31 cellular contexts compared by ENCODE assay signal in genomic region chr4:84995386-84995785, GRCh38. TPM values are rescaled to one million over a fixed set of nuclear protein-coding genes. Genes with fewer than 3 reads are reported as not detected.
DNase-seq lines count a peak whose midpoint lies in the region; ATAC-seq, FAIRE-seq and TF ChIP-seq lines count a peak whose summit lies in the region.
"Had no signal": no experiment of that assay in that cellular context is flagged by ENCODE, and none has a peak within 500 bp of the region (broad histone marks: within the 10 kb centered on the region; RNA-seq: fewer than 3 reads in every experiment).

No MANE protein-coding gene starts in this region.

- H3K36me3 ChIP-seq in GM23248 (ENCODE audit: low read depth) (no peaks in the 10 kb centered on the region), trophoblast cell (ENCODE audit: control insufficient read depth in 1 of 2, insufficient read depth in 2 of 2, low read length in 2 of 2) (no peaks in the 10 kb centered on the region), aorta (ENCODE audit: control insufficient read depth in 1 of 2, insufficient read depth in 2 of 2, low read length in 1 of 2) (no peaks in the 10 kb centered on the region)
- H3K36me3 ChIP-seq: heart right ventricle, left lung, pancreas, right atrium auricular region, spleen, vagina had no signal

- H3K4me1 Mint-ChIP-seq in natural killer cell, result no peaks in the 10 kb centered on the region
- H3K4me1 Mint-ChIP-seq: nephron; stimulated activated naive B cell treated with anti-CD40 and anti-IgM and Interleukin-4, amounts not matched to agents 10 μg/mL and 1 μg/mL and 100 μg/mL, for 72 hours had no signal

- no peaks in the 10 kb centered on the region for H3K79me1 ChIP-seq in trophoblast cell (ENCODE audit: low read length)

- no peak overlapping the region for H3K4me3 Mint-ChIP-seq in natural killer cell
- H3K4me3 Mint-ChIP-seq: nephron; stimulated activated naive B cell treated with anti-CD40 and anti-IgM and Interleukin-4, amounts not matched to agents 10 μg/mL and 1 μg/mL and 100 μg/mL, for 72 hours had no signal

- no peak overlapping the region for H3K18ac ChIP-seq in trophoblast cell (ENCODE audit: low read length)

- H3K9me3 Mint-ChIP-seq in natural killer cell, result peaks cover 12% of the 10 kb centered on the region in 2 donors
- H3K9me3 Mint-ChIP-seq: stimulated activated naive B cell treated with anti-CD40 and anti-IgM and Interleukin-4, amounts not matched to agents 10 μg/mL and 1 μg/mL and 100 μg/mL, for 72 hours had no signal

- no peak overlapping the region for H3K27ac ChIP-seq in GM23248
- H3K27ac ChIP-seq in trophoblast cell (ENCODE audit: low read depth, low read length), result no peak overlapping the region
- H3K27ac ChIP-seq in aorta (ENCODE audit: low read depth in 1 of 2, low read length in 2 of 2), result no peak overlapping the region
- H3K27ac ChIP-seq: C4-2B, foreskin keratinocyte, heart right ventricle, left lung, pancreas, right atrium auricular region, spleen, vagina had no signal

- no peak overlapping the region for H3K4me3 ChIP-seq in GM23248
- H3K4me3 ChIP-seq in choroid plexus epithelial cell (ENCODE audit: low read depth, low read length), result no peak overlapping the region
- no peak overlapping the region for H3K4me3 ChIP-seq in trophoblast cell (ENCODE audit: low read depth, low read length)
- H3K4me3 ChIP-seq in aorta (ENCODE audit: low read length in 2 of 2), result no peak overlapping the region
- H3K4me3 ChIP-seq: heart right ventricle, left lung, pancreas, right atrium auricular region, spleen, vagina had no signal

- H3K79me2 ChIP-seq in GM23248 (ENCODE audit: insufficient read depth) (no peaks in the 10 kb centered on the region), trophoblast cell (ENCODE audit: control insufficient read depth, insufficient read depth, low read length, poor library complexity) (no peaks in the 10 kb centered on the region)

- H3K14ac ChIP-seq in trophoblast cell (ENCODE audit: low read length), result no peak overlapping the region

- ATAC-seq in HG03159 (IDR thresholded peaks at IDR 0.05; ENCODE audit: unreplicated experiment) (no peak), aorta (ENCODE audit: low FRiP score) (no peak), natural killer cell (no peak)
- ATAC-seq: foreskin keratinocyte; heart right ventricle; left lung; pancreas; stimulated activated naive B cell treated with anti-CD40 and anti-IgM and Interleukin-4, amounts not matched to agents 10 μg/mL and 1 μg/mL and 100 μg/mL, for 72 hours had no signal

- H2BK12ac ChIP-seq in trophoblast cell (ENCODE audit: low read length), result no peak overlapping the region

- in situ Hi-C loops in GM23248 (cut with MboI), result no loop called here

- H3K9me3 ChIP-seq in GM23248 (ENCODE audit: low read depth), result no peaks in the 10 kb centered on the region
- H3K9me3 ChIP-seq in trophoblast cell (ENCODE audit: insufficient read depth, low read depth, low read length), result no peaks in the 10 kb centered on the region
- no peaks in the 10 kb centered on the region for H3K9me3 ChIP-seq in aorta (ENCODE audit: control insufficient read depth, low read length)
- H3K9me3 ChIP-seq: left lung, pancreas, right atrium auricular region, vagina had no signal

- no peak overlapping the region for H2AK5ac ChIP-seq in trophoblast cell (ENCODE audit: low read length)

- no peak overlapping the region for H2BK5ac ChIP-seq in trophoblast cell (ENCODE audit: low read depth, low read length, poor library complexity)

- no peak overlapping the region for H4K91ac ChIP-seq in trophoblast cell (ENCODE audit: low read depth, low read length)

- H3K4me1 ChIP-seq in GM23248 (ENCODE audit: insufficient read depth) (no peaks in the 10 kb centered on the region), trophoblast cell (ENCODE audit: control insufficient read depth in 1 of 2, insufficient read depth in 2 of 2, low read length in 2 of 2) (peaks cover 0 to 4% of the 10 kb centered on the region in 2 experiments), aorta (ENCODE audit: control insufficient read depth in 1 of 2, insufficient read depth in 2 of 2, low read length in 2 of 2) (no peaks in the 10 kb centered on the region)
- H3K4me1 ChIP-seq: foreskin keratinocyte, heart right ventricle, left lung, pancreas, right atrium auricular region, spleen, vagina had no signal

- WGBS in GM23248 (ENCODE audit: low coverage in 1 of 2, low lambda C conversion rate in 2 of 2, missing lambda C conversion rate in 2 of 2), 2 experiments, result 79 to 85% methylated on average over 3 of the region's 3 CpGs
- WGBS in trophoblast cell (ENCODE audit: extremely low coverage, insufficient coverage, insufficient read length), result no CpG with 5 or more reads among the region's 3 CpGs
- WGBS in aorta, 2 donors, result 90 to 91% methylated on average over 3 of the region's 3 CpGs

- H3K9me2 ChIP-seq in GM23248 (ENCODE audit: insufficient read depth), result no peaks in the 10 kb centered on the region

- no peak overlapping the region for H4K8ac ChIP-seq in trophoblast cell (ENCODE audit: low read depth, low read length)

- no peak overlapping the region for H2AFZ ChIP-seq in GM23248
- no peak overlapping the region for H2AFZ ChIP-seq in trophoblast cell (ENCODE audit: insufficient read depth, low read length, poor library complexity)

- intact Hi-C loops in aorta (cut with DNase I), result no loop called here
- intact Hi-C loops in natural killer cell (cut with micrococcal nuclease), result no loop called here

- H3F3A ChIP-seq in GM23248 (ENCODE audit: insufficient read depth), result no peaks in the 10 kb centered on the region

- no peak overlapping the region for H3K27ac Mint-ChIP-seq in natural killer cell
- H3K27ac Mint-ChIP-seq: nephron; stimulated activated naive B cell treated with anti-CD40 and anti-IgM and Interleukin-4, amounts not matched to agents 10 μg/mL and 1 μg/mL and 100 μg/mL, for 72 hours had no signal

- H4K12ac ChIP-seq in trophoblast cell (ENCODE audit: low read depth, low read length), result no peak overlapping the region

- no peaks in the 10 kb centered on the region for H3K36me3 Mint-ChIP-seq in natural killer cell
- H3K36me3 Mint-ChIP-seq: stimulated activated naive B cell treated with anti-CD40 and anti-IgM and Interleukin-4, amounts not matched to agents 10 μg/mL and 1 μg/mL and 100 μg/mL, for 72 hours had no signal

- TF ChIP-seq CTCF in choroid plexus epithelial cell (conservative IDR thresholded peaks at IDR 0.05; ENCODE audit: low read depth, low read length), result no peak
- no peak for TF ChIP-seq CTCF in natural killer cell (IDR thresholded peaks at IDR 0.05)

- H3K27me3 ChIP-seq in GM23248 (replicated peaks; ENCODE audit: insufficient read depth), result no peaks in the 10 kb centered on the region
- no peaks in the 10 kb centered on the region for H3K27me3 ChIP-seq in trophoblast cell (ENCODE audit: insufficient read depth, low read length)
- H3K27me3 ChIP-seq in aorta (ENCODE audit: control insufficient read depth in 1 of 2, insufficient read depth in 2 of 2, low read length in 1 of 2), result no peaks in the 10 kb centered on the region
- H3K27me3 ChIP-seq: foreskin keratinocyte, heart right ventricle, left lung, pancreas, right atrium auricular region, spleen, vagina had no signal

- DNase-seq in GM23248 (peak; percentile 5), RCC 7860 (ENCODE audit: low spot score) (peak; percentile 74), choroid plexus epithelial cell (ENCODE audit: low read depth) (peak; percentile 23), trophoblast cell (peak; percentile 80 to 95), aorta (no peak), dermis blood vessel endothelial cell (no peak), natural killer cell (no peak)
- DNase-seq: activated CD4-positive, alpha-beta T cell treated with anti-CD3 and anti-CD28 coated beads for 4 hours; activated CD8-positive, alpha-beta memory T cell treated with anti-CD3 and anti-CD28 coated beads for 24 hours; activated naive CD4-positive, alpha-beta T cell treated with Interleukin-2 at 50 U/mL for 16 hours; activated T-cell treated with anti-CD3 and anti-CD28 coated beads, Interleukin-2, amount 50 U/mL, for 1 hour; amygdala; effector CD4-positive, alpha-beta T cell; erythroblast; foreskin keratinocyte; heart right ventricle; Karpas-422; left lung; NCI-H1694; NCI-H524 treated with DMSO at 0.1 percent for 48 hours; pancreas; RPMI8226; spleen; stimulated activated CD4-positive, alpha-beta T cell treated with anti-CD3 and anti-CD28 coated beads, Interleukin-4, amount 100 ng/mL, for 24 hours; stimulated activated naive B cell treated with anti-CD40 and anti-IgM and Interleukin-4, amounts not matched to agents 10 μg/mL and 1 μg/mL and 100 μg/mL, for 72 hours; T-helper 2 cell had no signal

- H3K23ac ChIP-seq in trophoblast cell (ENCODE audit: low read length), result no peak overlapping the region

- no peak overlapping the region for H3K4ac ChIP-seq in trophoblast cell (ENCODE audit: low read depth, low read length)

- no peak overlapping the region for H3K4me2 ChIP-seq in GM23248 (ENCODE audit: unreplicated experiment)
- no peak overlapping the region for H3K4me2 ChIP-seq in trophoblast cell (ENCODE audit: low read length)

- H3K9ac ChIP-seq in GM23248 (no peak overlapping the region), trophoblast cell (ENCODE audit: low read length) (no peak overlapping the region)

- no peaks in the 10 kb centered on the region for H4K20me1 ChIP-seq in GM23248 (ENCODE audit: insufficient read depth)

- H3K27me3 Mint-ChIP-seq in natural killer cell (ENCODE audit: low read depth in 2 of 2), result no peaks in the 10 kb centered on the region

- no peak overlapping the region for H2BK120ac ChIP-seq in trophoblast cell (ENCODE audit: insufficient read depth, low read length, poor library complexity)

- no peak for FAIRE-seq in RCC 7860 (lab: Jason Lieb, UNC)
- FAIRE-seq: pancreas had no signal

RNA-seq across cellular contexts. Expression of gene WDFY3, which starts 28.9 kb away (rescaled TPM):
- 38.7 and 45.6 TPM in 2 replicates for total RNA-seq in GM23248 (2014; rRNA removed; shearing (Covaris generic))
- polyA plus RNA-seq in GM23248 (2016; fragmentation: Nextera tagmentation; extraction: Ambion mirVana) (3.1 and 3.3 TPM in 2 replicates), aorta (10 to 100 TPM in 1 of 2 donors, 1 to 10 TPM in 1; 3.4 to 12.0 TPM)
- 30.1 and 30.5 TPM in 2 replicates for polyA plus RNA-seq in trophoblast cell (2013)
- total RNA-seq in aorta (100 to 1,000 TPM; 127 to 177 TPM), dermis blood vessel endothelial cell (103 and 145 TPM in 2 replicates), natural killer cell (1 to 10 TPM; 2.5 to 7.2 (median 6.0) TPM)

Comparison
In these comparisons a context has a peak if more than half of its experiments do, and no peak if none do; other contexts are left out.
1. DNase-seq: peak in GM23248 (single experiment), RCC 7860 (single experiment), choroid plexus epithelial cell (single experiment) and trophoblast cell (2 of 2); none in aorta (0 of 2), dermis blood vessel endothelial cell (single experiment) and natural killer cell (single experiment).